In the genomic region with DNA sequence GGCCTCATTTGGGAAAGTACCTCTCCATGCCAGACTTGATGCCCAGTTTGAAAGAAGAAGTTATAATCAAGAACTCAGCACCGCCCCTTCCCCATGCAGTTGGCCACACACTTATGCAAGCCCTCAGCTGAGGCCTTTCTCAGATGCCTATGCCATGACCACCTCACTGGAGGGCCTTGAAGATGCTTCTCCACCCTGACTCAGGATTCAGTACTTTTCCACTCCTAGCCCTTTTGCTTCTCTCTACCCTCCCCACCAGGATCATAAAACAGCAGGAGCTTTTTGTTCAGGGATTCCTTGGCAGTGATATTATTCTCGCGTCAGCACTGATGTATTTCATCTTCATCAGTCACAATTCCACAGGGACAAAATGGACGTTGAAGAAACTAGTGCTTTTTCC, we compare ENCODE assay signal across 15 cellular contexts.
DNase-seq lines count a peak whose midpoint lies in the region; ATAC-seq, FAIRE-seq and TF ChIP-seq lines count a peak whose summit lies in the region.
"Had no signal": no experiment of that assay in that cellular context is flagged by ENCODE, and none has a peak within 500 bp of the region (broad histone marks: within the 10 kb centered on the region; RNA-seq: fewer than 3 reads in every experiment).

No MANE protein-coding gene starts in this region.

- ATAC-seq in foreskin keratinocyte (peak; percentile 57), GM21717 (IDR thresholded peaks at IDR 0.05; ENCODE audit: unreplicated experiment) (no peak), GM21360 (IDR thresholded peaks at IDR 0.05; ENCODE audit: unreplicated experiment) (no peak), GM21723 (IDR thresholded peaks at IDR 0.05; ENCODE audit: unreplicated experiment) (no peak)
- ATAC-seq: activated CD8-positive, alpha-beta T cell treated with anti-CD3 and anti-CD28 coated beads, Interleukin-2, amount 10 ng/mL, durations not matched to agents 7 days and 5 days had no signal

- H3K4me1 ChIP-seq in foreskin keratinocyte = peaks cover 17% of the 10 kb centered on the region
- H3K4me1 ChIP-seq: right lobe of liver, uterus had no signal

- TF ChIP-seq CTCF in foreskin keratinocyte (conservative IDR thresholded peaks at IDR 0.05) = no peak

- H3K27ac ChIP-seq in foreskin keratinocyte = no peak overlapping the region
- H3K27ac ChIP-seq: dorsolateral prefrontal cortex, KMS-11, right lobe of liver, uterus had no signal

- DNase-seq in HCEC 1CT (peak; percentile 68), RCC 7860 (ENCODE audit: low spot score) (peak; percentile 92), foreskin keratinocyte (peak; percentile 42 to 95), stromal cell of bone marrow (ENCODE audit: low read depth) (peak; percentile 85)
- DNase-seq: activated CD8-positive, alpha-beta T cell treated with anti-CD3 and anti-CD28 coated beads, Interleukin-2, amount 10 ng/mL, durations not matched to agents 7 days and 5 days; DMS53; dorsolateral prefrontal cortex; midbrain; NCI-H510A; right lobe of liver; uterus had no signal

- peak; percentile 81 for FAIRE-seq in RCC 7860 (lab: Jason Lieb, UNC)

- no peaks in the 10 kb centered on the region for H3K27me3 ChIP-seq in foreskin keratinocyte
- H3K27me3 ChIP-seq: dorsolateral prefrontal cortex, right lobe of liver, uterus had no signal
